11 cellular contexts compared by ENCODE assay signal in genomic region chr1:26290416-26291261, GRCh38. TPM values are rescaled to one million over a fixed set of nuclear protein-coding genes. Genes with fewer than 3 reads are reported as not detected.
DNase-seq lines count a peak whose midpoint lies in the region; ATAC-seq and TF ChIP-seq lines count a peak whose summit lies in the region.
"Had no signal": no experiment of that assay in that cellular context is flagged by ENCODE, and none has a peak within 500 bp of the region (broad histone marks: within the 10 kb centered on the region; RNA-seq: fewer than 3 reads in every experiment).

No MANE protein-coding gene starts in this region.

- ATAC-seq in T-helper 17 cell: no peak
- ATAC-seq in stimulated activated naive B cell treated with anti-CD40 and anti-IgM and Interleukin-4, amounts not matched to agents 10 μg/mL and 1 μg/mL and 100 μg/mL, for 72 hours (replicated peaks): peak; percentile 12 to 15

- TF ChIP-seq CTCF in left ventricle myocardium inferior (IDR thresholded peaks at IDR 0.05; ENCODE audit: borderline replicate concordance) (no peak), progenitor cell of endocrine pancreas (IDR thresholded peaks at IDR 0.05; ENCODE audit: unreplicated experiment) (no peak)

- intact Hi-C loops in left ventricle myocardium inferior (cut with micrococcal nuclease): no loop called here

- H3K4me3 ChIP-seq in left ventricle myocardium inferior: no peak overlapping the region
- H3K4me3 ChIP-seq: MG63 had no signal

- H3K4me3 Mint-ChIP-seq in T-helper 17 cell (peak overlapping the region; percentile 74), progenitor cell of endocrine pancreas (ENCODE audit: low read depth) (no peak overlapping the region)
- peak overlapping the region; percentile 64 to 70 for H3K4me3 Mint-ChIP-seq in stimulated activated naive B cell treated with anti-CD40 and anti-IgM and Interleukin-4, amounts not matched to agents 10 μg/mL and 1 μg/mL and 100 μg/mL, for 72 hours

- no peaks in the 10 kb centered on the region for H3K27me3 ChIP-seq in left ventricle myocardium inferior (ENCODE audit: low read depth)
- H3K27me3 ChIP-seq: MG63 had no signal

- H3K36me3 ChIP-seq in left ventricle myocardium inferior: no peaks in the 10 kb centered on the region
- H3K36me3 ChIP-seq: MG63 had no signal

- peak overlapping the region; percentile 99 for H3K27ac Mint-ChIP-seq in T-helper 17 cell
- H3K27ac Mint-ChIP-seq in stimulated activated naive B cell treated with anti-CD40 and anti-IgM and Interleukin-4, amounts not matched to agents 10 μg/mL and 1 μg/mL and 100 μg/mL, for 72 hours: peak overlapping the region; percentile 98
- no peak overlapping the region for H3K27ac Mint-ChIP-seq in progenitor cell of endocrine pancreas

- H3K4me1 ChIP-seq in left ventricle myocardium inferior: peaks cover 43% of the 10 kb centered on the region

- H3K9me3 Mint-ChIP-seq in stimulated activated naive B cell treated with anti-CD40 and anti-IgM and Interleukin-4, amounts not matched to agents 10 μg/mL and 1 μg/mL and 100 μg/mL, for 72 hours: no peaks in the 10 kb centered on the region
- H3K9me3 Mint-ChIP-seq in progenitor cell of endocrine pancreas (ENCODE audit: low read depth): no peaks in the 10 kb centered on the region

- peak overlapping the region; percentile 98 for H3K27ac ChIP-seq in left ventricle myocardium inferior (replicated peaks)
- H3K27ac ChIP-seq: 22Rv1 had no signal

- peaks cover 5% of the 10 kb centered on the region for H3K36me3 Mint-ChIP-seq in T-helper 17 cell (ENCODE audit: low read depth)
- peaks cover 5 to 23% of the 10 kb centered on the region in 2 donors for H3K36me3 Mint-ChIP-seq in stimulated activated naive B cell treated with anti-CD40 and anti-IgM and Interleukin-4, amounts not matched to agents 10 μg/mL and 1 μg/mL and 100 μg/mL, for 72 hours
- peaks cover 1% of the 10 kb centered on the region for H3K36me3 Mint-ChIP-seq in progenitor cell of endocrine pancreas (ENCODE audit: insufficient read depth)

- H3K9me3 ChIP-seq in T-helper 17 cell (ENCODE audit: control insufficient read depth, low read length, poor library complexity, severe bottlenecking): no peaks in the 10 kb centered on the region
- no peaks in the 10 kb centered on the region for H3K9me3 ChIP-seq in left ventricle myocardium inferior (replicated peaks)
- H3K9me3 ChIP-seq: MG63 had no signal

- DNase-seq in DMS79 treated with DMSO at 0.1 percent for 48 hours (lab: John Stamatoyannopoulos, UW) (peak; percentile 28), DMS79 (lab: John Stamatoyannopoulos, UW) (no peak), T-helper 17 cell (no peak), left ventricle myocardium inferior (no peak), NCI-H1417 (lab: John Stamatoyannopoulos, UW) (no peak), SW480 (ENCODE audit: low spot score) (no peak), progenitor cell of endocrine pancreas (ENCODE audit: low spot score, unreplicated experiment) (no peak)
- DNase-seq in stimulated activated naive B cell treated with anti-CD40 and anti-IgM and Interleukin-4, amounts not matched to agents 10 μg/mL and 1 μg/mL and 100 μg/mL, for 72 hours: peak; percentile 34
- DNase-seq: MG63 had no signal

- H3K4me1 Mint-ChIP-seq in T-helper 17 cell (peaks cover 66% of the 10 kb centered on the region), progenitor cell of endocrine pancreas (ENCODE audit: low read depth) (no peaks in the 10 kb centered on the region)
- peaks cover 70 to 77% of the 10 kb centered on the region in 2 donors for H3K4me1 Mint-ChIP-seq in stimulated activated naive B cell treated with anti-CD40 and anti-IgM and Interleukin-4, amounts not matched to agents 10 μg/mL and 1 μg/mL and 100 μg/mL, for 72 hours

- H3K27me3 Mint-ChIP-seq in T-helper 17 cell (no peaks in the 10 kb centered on the region), progenitor cell of endocrine pancreas (no peaks in the 10 kb centered on the region)
- H3K27me3 Mint-ChIP-seq in stimulated activated naive B cell treated with anti-CD40 and anti-IgM and Interleukin-4, amounts not matched to agents 10 μg/mL and 1 μg/mL and 100 μg/mL, for 72 hours: no peaks in the 10 kb centered on the region

RNA-seq across cellular contexts. Expression of gene SH3BGRL3, which starts 10.8 kb away (rescaled TPM):
- total RNA-seq in T-helper 17 cell: 100 to 1,000 TPM; 361 to 435 TPM
- 32.1 TPM for total RNA-seq in left ventricle myocardium inferior
- total RNA-seq in progenitor cell of endocrine pancreas: 63.8 and 66.6 TPM in 2 replicates

RNA-seq across cellular contexts. Expression of gene UBXN11, which starts 15.8 kb away (rescaled TPM):
- total RNA-seq in T-helper 17 cell (10 to 100 TPM; 44.6 to 45.1 TPM), left ventricle myocardium inferior (11.6 TPM), progenitor cell of endocrine pancreas (47.8 and 48.9 TPM in 2 replicates)

RNA-seq across cellular contexts. Expression of gene CD52, which starts 27.1 kb away (rescaled TPM):
- total RNA-seq in T-helper 17 cell (1,000 to 10,000 TPM; 1,152 to 1,411 TPM), left ventricle myocardium inferior (2.4 TPM), progenitor cell of endocrine pancreas (0.89 and 1.8 TPM in 2 replicates)
- total RNA-seq: bronchial epithelial cell had no signal

RNA-seq across cellular contexts. Expression of gene CEP85, which starts 56.6 kb away (rescaled TPM):
- 10 to 100 TPM; 12.5 to 14.3 TPM for total RNA-seq in T-helper 17 cell
- total RNA-seq in left ventricle myocardium inferior: 71.2 TPM
- 20.8 and 21.3 TPM in 2 replicates for total RNA-seq in progenitor cell of endocrine pancreas

Comparison
In these comparisons a context has a peak if more than half of its experiments do, and no peak if none do; other contexts are left out.
1. DNase-seq: peak in DMS79 treated with DMSO at 0.1 percent for 48 hours (single experiment) and stimulated activated naive B cell treated with anti-CD40 and anti-IgM and Interleukin-4, amounts not matched to agents 10 μg/mL and 1 μg/mL and 100 μg/mL, for 72 hours (single experiment); none in DMS79 (single experiment), T-helper 17 cell (0 of 3), left ventricle myocardium inferior (single experiment), NCI-H1417 (0 of 3), SW480 (single experiment) and progenitor cell of endocrine pancreas (single experiment).
2. RNA of gene CD52, which starts 27.1 kb away (total RNA-seq): 1,152 to 1,411 TPM in T-helper 17 cell; 2.4 TPM in left ventricle myocardium inferior (single experiment) and 0.89 to 1.8 TPM in progenitor cell of endocrine pancreas; every median in the first group is over 100 times any median in the second.